Comparison of ENCODE assay signal across 8 cellular contexts in the genomic region with DNA sequence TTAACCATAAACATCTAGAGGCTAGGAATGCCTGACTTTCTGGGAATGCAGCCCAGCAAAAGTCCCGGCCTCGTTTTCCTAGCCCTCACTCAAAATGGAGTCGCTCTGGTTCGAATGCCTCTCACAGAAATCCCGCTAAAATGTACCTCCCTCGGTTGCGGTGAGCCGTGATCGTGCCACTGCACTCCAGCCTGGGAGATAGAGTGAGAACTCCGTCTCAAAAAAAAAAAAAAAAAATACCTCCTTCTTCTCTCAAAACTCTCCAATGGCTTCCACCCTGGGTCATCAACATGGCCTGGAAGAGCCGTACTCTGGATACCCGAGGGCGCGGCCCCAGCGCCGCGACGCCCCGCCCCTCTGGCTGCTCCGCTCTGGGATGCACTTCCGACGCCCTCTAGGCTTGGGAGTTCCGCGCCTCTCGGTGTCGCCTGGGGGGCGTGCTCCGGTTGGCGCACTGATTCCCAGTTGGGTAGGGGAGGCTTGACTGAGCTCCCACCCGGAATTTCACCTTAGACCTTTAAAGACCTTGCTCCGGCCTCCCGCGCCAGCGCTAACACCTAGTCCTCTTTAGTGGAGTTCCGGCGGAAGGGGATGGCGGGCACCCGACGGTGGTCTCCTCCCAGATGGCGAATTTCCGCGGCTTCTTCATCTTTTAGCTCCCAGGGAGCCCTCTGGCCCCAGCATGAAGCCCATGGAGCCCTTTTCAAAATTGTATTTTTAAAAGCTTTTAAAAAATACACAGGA. TPM values are rescaled to one million over a fixed set of nuclear protein-coding genes. Genes with fewer than 3 reads are reported as not detected.
DNase-seq lines count a peak whose midpoint lies in the region; ATAC-seq, FAIRE-seq and TF ChIP-seq lines count a peak whose summit lies in the region.

No MANE protein-coding gene starts in this region.

- DNase-seq in A549 (ENCODE audit: low read depth in 1 of 2, low spot score in 1 of 2) (peak in 1 of 2 experiments; percentile 79), NCI-H510A (lab: John Stamatoyannopoulos, UW) (peak; percentile 66), RCC 7860 (ENCODE audit: low spot score) (no peak)
- peak; percentile 70 to 75 for DNase-seq in activated CD4-positive, alpha-beta T cell treated with anti-CD3 and anti-CD28 coated beads, Interleukin-2, amount 50 U/mL, for 48 hours
- peak in 5 of 10 donors; percentile 26 to 57 (median 41) for DNase-seq in naive thymus-derived CD8-positive, alpha-beta T cell

- no peaks in the 10 kb centered on the region for H3K36me3 ChIP-seq in urinary bladder (ENCODE audit: insufficient read depth)

- FAIRE-seq in A549 (lab: Jason Lieb, UNC) (no peak), RCC 7860 (lab: Jason Lieb, UNC) (no peak)

- peaks cover 10 to 18% (median 11%) of the 10 kb centered on the region in 4 donors for H3K4me1 Mint-ChIP-seq in naive thymus-derived CD8-positive, alpha-beta T cell

- no peak for TF ChIP-seq CTCF in A549 (IDR thresholded peaks at IDR 0.05)

- WGBS in A549 (ENCODE audit: missing lambda C conversion rate) = 24% methylated on average over 24 of the region's 42 CpGs
- 5% methylated on average over 42 of the region's 42 CpGs for WGBS in urinary bladder

- H3K27ac Mint-ChIP-seq in naive thymus-derived CD8-positive, alpha-beta T cell = peak overlapping the region in 9 of 10 donors; percentile 34 to 89 (median 82)

- TF ChIP-seq POLR2A in A549 (IDR thresholded peaks at IDR 0.05; ENCODE audit: low read length) = peak; percentile 24; the same call in 1 of the 2 replicates
- peak; percentile 22 for TF ChIP-seq POLR2A in GM18526 (IDR thresholded peaks at IDR 0.05; ENCODE audit: extremely low read depth, insufficient read length)

- no peak for TF ChIP-seq EP300 in A549 (IDR thresholded peaks at IDR 0.05)

- H3K27me3 Mint-ChIP-seq in naive thymus-derived CD8-positive, alpha-beta T cell = peaks cover 0 to 2% (median 0%) of the 10 kb centered on the region in 5 donors

- ATAC-seq in A549 (peak; percentile 69 to 84), esophagus mucosa (peak; percentile 36)
- ATAC-seq in naive thymus-derived CD8-positive, alpha-beta T cell = peak; percentile 11 to 38

- no peaks in the 10 kb centered on the region for H3K9me3 ChIP-seq in A549

- H3K27ac ChIP-seq in A549 (peak overlapping the region; percentile 75 to 87), urinary bladder (ENCODE audit: low read depth) (no peak overlapping the region)

- no peaks in the 10 kb centered on the region for H3K4me1 ChIP-seq in A549
- no peaks in the 10 kb centered on the region for H3K4me1 ChIP-seq in urinary bladder (ENCODE audit: insufficient read depth)

- TF ChIP-seq RAD21 in A549 (conservative IDR thresholded peaks at IDR 0.05 in 1 of 2, IDR thresholded peaks at IDR 0.05 in 1 of 2) = no peak; a peak in 1 of 5 replicates

- peaks cover 0 to under 1% (median 0%) of the 10 kb centered on the region in 9 donors for H3K9me3 Mint-ChIP-seq in naive thymus-derived CD8-positive, alpha-beta T cell

- POLR2A ChIA-PET in A549 (lab: Yijun Ruan, JAX) = interaction anchor here (1.1 to 1.9 kb wide), 3 partner anchors 13 to 220 kb away, joined by 3 to 8 read pairs (median 3); a partner anchor contains a TSS
- POLR2A ChIA-PET in naive thymus-derived CD8-positive, alpha-beta T cell (lab: Charles Lee) = interaction anchor here (1.1 to 5.5 kb wide), 4 partner anchors 8 to 76 kb away, joined by 4 to 82 read pairs (median 6); a partner anchor contains a TSS

- peaks cover 0 to 19% (median 2%) of the 10 kb centered on the region in 3 donors for H3K36me3 Mint-ChIP-seq in naive thymus-derived CD8-positive, alpha-beta T cell

- peak overlapping the region; percentile 54 for H3K4me3 ChIP-seq in A549
- H3K4me3 ChIP-seq in urinary bladder (ENCODE audit: low read depth, low read length) = peak overlapping the region; percentile 36

- H3K4me3 Mint-ChIP-seq in naive thymus-derived CD8-positive, alpha-beta T cell = peak overlapping the region in 9 of 10 donors; percentile 89 to 95 (median 92)

- peak overlapping the region; percentile 63 for H3K4me2 ChIP-seq in A549

- CTCF ChIA-PET in A549 (lab: Yijun Ruan, JAX) = interaction anchor here (0.6 to 1.2 kb wide), 2 partner anchors 209 to 623 kb away, joined by 3 to 6 read pairs; no protein-coding TSS in a partner anchor

TF ChIP-seq in A549, 52 proteins besides CTCF, POLR2A, EP300 and RAD21 (continues in another document):
- peak; percentile 99 for TF ChIP-seq ZNF302 (CRISPR knock-in tag; IDR thresholded peaks at IDR 0.05)
- TF ChIP-seq, protein P1, sequence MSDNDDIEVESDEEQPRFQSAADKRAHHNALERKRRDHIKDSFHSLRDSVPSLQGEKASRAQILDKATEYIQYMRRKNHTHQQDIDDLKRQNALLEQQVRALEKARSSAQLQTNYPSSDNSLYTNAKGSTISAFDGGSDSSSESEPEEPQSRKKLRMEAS (IDR thresholded peaks at IDR 0.05) = peak; percentile 45; the same call in 1 of the 2 replicates
- no peak for TF ChIP-seq SMC3 (IDR thresholded peaks at IDR 0.05)
- no peak for TF ChIP-seq ZC3H11A (IDR thresholded peaks at IDR 0.05)
- TF ChIP-seq CHD2 (IDR thresholded peaks at IDR 0.05; ENCODE audit: low read length, partially characterized antibody) = no peak
- TF ChIP-seq FOXS1 (CRISPR knock-in tag; IDR thresholded peaks at IDR 0.05) = peak; percentile 93
- no peak for TF ChIP-seq EHMT2 (IDR thresholded peaks at IDR 0.05; ENCODE audit: low read depth)
- TF ChIP-seq ESRRA (IDR thresholded peaks at IDR 0.05; ENCODE audit: borderline replicate concordance, low read length) = no peak
- TF ChIP-seq JUNB (IDR thresholded peaks at IDR 0.05) = no peak
- TF ChIP-seq RARB (CRISPR knock-in tag; IDR thresholded peaks at IDR 0.05) = peak; percentile 82; the same call in 1 of the 2 replicates
- TF ChIP-seq POLR2AphosphoS2 (conservative IDR thresholded peaks at IDR 0.05; ENCODE audit: low read length) = no peak
- TF ChIP-seq, protein P2, sequence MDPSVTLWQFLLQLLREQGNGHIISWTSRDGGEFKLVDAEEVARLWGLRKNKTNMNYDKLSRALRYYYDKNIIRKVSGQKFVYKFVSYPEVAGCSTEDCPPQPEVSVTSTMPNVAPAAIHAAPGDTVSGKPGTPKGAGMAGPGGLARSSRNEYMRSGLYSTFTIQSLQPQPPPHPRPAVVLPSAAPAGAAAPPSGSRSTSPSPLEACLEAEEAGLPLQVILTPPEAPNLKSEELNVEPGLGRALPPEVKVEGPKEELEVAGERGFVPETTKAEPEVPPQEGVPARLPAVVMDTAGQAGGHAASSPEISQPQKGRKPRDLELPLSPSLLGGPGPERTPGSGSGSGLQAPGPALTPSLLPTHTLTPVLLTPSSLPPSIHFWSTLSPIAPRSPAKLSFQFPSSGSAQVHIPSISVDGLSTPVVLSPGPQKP (IDR thresholded peaks at IDR 0.05; ENCODE audit: low read depth, low read length) = no peak
- no peak for TF ChIP-seq SREBF2 (IDR thresholded peaks at IDR 0.05)

RNA-seq across cellular contexts. Expression of a gene that starts 12.3 kb away (rescaled TPM):
- 59.0 and 62.9 TPM in 2 replicates for polyA plus RNA-seq in A549 (2011; rRNA removed)
- polyA plus RNA-seq in A549 (2012; cell fraction: cytosol; rRNA removed) = 28.7 and 30.1 TPM in 2 replicates
- 10.3 and 11.7 TPM in 2 replicates for polyA plus RNA-seq in A549 (2012; cell fraction: nucleus; rRNA removed)
- 52.8 to 55.0 TPM (median 53.0 TPM) in 3 replicates for polyA plus RNA-seq in A549 (2017; fragmentation: RNase III; extraction: RNeasy Plus Mini Kit Qiagen cat#74134 plus additional on column Dnase treatment)
- polyA minus RNA-seq in A549 (2011; rRNA and poly(A)+ RNA removed) = 15.7 and 16.9 TPM in 2 replicates
- total RNA-seq in esophagus mucosa = 29.9 TPM
- 10 to 100 TPM; 73.3 to 77.5 TPM for total RNA-seq in naive thymus-derived CD8-positive, alpha-beta T cell
- 100 to 1,000 TPM; 110 to 183 (median 151) TPM for polyA plus RNA-seq in naive thymus-derived CD8-positive, alpha-beta T cell
- 71.5 TPM for total RNA-seq in urinary bladder
- polyA plus RNA-seq in urinary bladder = 90.7 TPM

RNA-seq across cellular contexts. Expression of a gene that starts 46.3 kb away (rescaled TPM):
- polyA plus RNA-seq in A549 (2011; rRNA removed) = 10.6 and 11.9 TPM in 2 replicates
- 14.0 and 18.5 TPM in 2 replicates for polyA plus RNA-seq in A549 (2012; cell fraction: cytosol; rRNA removed)
- polyA plus RNA-seq in A549 (2012; cell fraction: nucleus; rRNA removed) = 12.6 and 12.9 TPM in 2 replicates
- polyA plus RNA-seq in A549 (2017; fragmentation: RNase III; extraction: RNeasy Plus Mini Kit Qiagen cat#74134 plus additional on column Dnase treatment) = 10.6 to 11.5 TPM (median 11.1 TPM) in 3 replicates
- polyA minus RNA-seq in A549 (2011; rRNA and poly(A)+ RNA removed) = 8.2 and 10.0 TPM in 2 replicates
- 14.6 TPM for total RNA-seq in esophagus mucosa
- 10 to 100 TPM; 41.8 to 43.1 TPM for total RNA-seq in naive thymus-derived CD8-positive, alpha-beta T cell
- 10 to 100 TPM; 36.7 to 43.6 (median 39.9) TPM for polyA plus RNA-seq in naive thymus-derived CD8-positive, alpha-beta T cell
- 12.3 TPM for total RNA-seq in urinary bladder
- polyA plus RNA-seq in urinary bladder = 19.6 TPM

RNA-seq across cellular contexts. Expression of a gene that starts 50.3 kb away (rescaled TPM):
- not detected in 2 replicates for polyA plus RNA-seq in A549 (2011; rRNA removed)
- 0.01 TPM in 1 of 2 replicates, not detected in the other for polyA plus RNA-seq in A549 (2012; cell fraction: cytosol; rRNA removed)
- polyA plus RNA-seq in A549 (2012; cell fraction: nucleus; rRNA removed) = 0.02 TPM in 1 of 2 replicates, not detected in the other
- polyA plus RNA-seq in A549 (2017; fragmentation: RNase III; extraction: RNeasy Plus Mini Kit Qiagen cat#74134 plus additional on column Dnase treatment) = not detected in 3 replicates
- not detected in 2 replicates for polyA minus RNA-seq in A549 (2011; rRNA and poly(A)+ RNA removed)
- not detected for total RNA-seq in esophagus mucosa
- total RNA-seq in naive thymus-derived CD8-positive, alpha-beta T cell = not detected
- polyA plus RNA-seq in naive thymus-derived CD8-positive, alpha-beta T cell = not detected
- 0.16 TPM for total RNA-seq in urinary bladder
- not detected for polyA plus RNA-seq in urinary bladder

Comparison
In these comparisons a context has a peak if more than half of its experiments do, and no peak if none do; other contexts are left out.
1. ATAC-seq: peak in every context shown above with its lines; median percentile 76 in A549; 36 in esophagus mucosa; 24 in naive thymus-derived CD8-positive, alpha-beta T cell.